In genomic region chr5:154714271-154714986, GRCh38 we compare ENCODE assay signal across 9 cellular contexts. TPM values are rescaled to one million over a fixed set of nuclear protein-coding genes. Genes with fewer than 3 reads are reported as not detected.
DNase-seq lines count a peak whose midpoint lies in the region; ATAC-seq and TF ChIP-seq lines count a peak whose summit lies in the region.
"Had no signal": no experiment of that assay in that cellular context is flagged by ENCODE, and none has a peak within 500 bp of the region (broad histone marks: within the 10 kb centered on the region; RNA-seq: fewer than 3 reads in every experiment).

No MANE protein-coding gene starts in this region.

- ATAC-seq in activated CD4-positive, CD25-positive, alpha-beta regulatory T cell treated with anti-CD3 and anti-CD28 coated beads, Interleukin-2, amount 50 U/mL, for 24 hours, result peak; percentile 51 to 60
- ATAC-seq in HG02588 (IDR thresholded peaks at IDR 0.05; ENCODE audit: unreplicated experiment), result peak; percentile 73

- TF ChIP-seq CTCF in epithelial cell of esophagus (IDR thresholded peaks at IDR 0.05; ENCODE audit: insufficient read depth, low read depth, low read length, missing control alignments) (no peak), spleen (IDR thresholded peaks at IDR 0.05 in 8 of 11, conservative IDR thresholded peaks at IDR 0.05 in 3 of 11) (no peak), WERI-Rb-1 (IDR thresholded peaks at IDR 0.05; ENCODE audit: low read depth, low read length) (no peak)

- 25 to 39% (median 27%) methylated on average over 10 of the region's 10 CpGs for WGBS in spleen, 5 donors

- peaks cover 0 to 36% (median 13%) of the 10 kb centered on the region in 6 donors for H3K4me1 ChIP-seq in spleen

- no peak overlapping the region for H3K4me3 ChIP-seq in epithelial cell of esophagus (ENCODE audit: low read length)
- peak overlapping the region in 3 of 8 donors; percentile 1 to 47 (median 8) for H3K4me3 ChIP-seq in spleen
- no peak overlapping the region for H3K4me3 ChIP-seq in WERI-Rb-1 (ENCODE audit: low read depth, low read length)
- H3K4me3 ChIP-seq: BLaER1 treated with 17β-estradiol and CSF1 and Interleukin-3, amounts not matched to agents 10 nM and 100 nM had no signal

- peak overlapping the region in 7 of 8 donors; percentile 2 to 85 (median 61) for H3K27ac ChIP-seq in spleen
- H3K27ac ChIP-seq in WERI-Rb-1, result no peak overlapping the region
- H3K27ac ChIP-seq: BLaER1 treated with 17β-estradiol and CSF1 and Interleukin-3, amounts not matched to agents 10 nM and 100 nM had no signal

- intact Hi-C loops in spleen (cut with DNase I; ENCODE audit: low total_unique reads), result no loop called here

- no peaks in the 10 kb centered on the region for H3K27me3 ChIP-seq in spleen (replicated peaks in 1 of 7)
- no peaks in the 10 kb centered on the region for H3K27me3 ChIP-seq in WERI-Rb-1 (ENCODE audit: insufficient read depth, low read depth, severe bottlenecking)
- H3K27me3 ChIP-seq: BLaER1 treated with 17β-estradiol and CSF1 and Interleukin-3, amounts not matched to agents 10 nM and 100 nM had no signal

- H3K9me3 ChIP-seq in spleen (no peaks in the 10 kb centered on the region), WERI-Rb-1 (ENCODE audit: severe bottlenecking) (no peaks in the 10 kb centered on the region)
- H3K9me3 ChIP-seq: BLaER1 treated with 17β-estradiol and CSF1 and Interleukin-3, amounts not matched to agents 10 nM and 100 nM had no signal

- no peak for DNase-seq in activated CD4-positive, CD25-positive, alpha-beta regulatory T cell (lab: John Stamatoyannopoulos, UW)
- DNase-seq in NCI-H69 (lab: John Stamatoyannopoulos, UW), result peak; percentile 53
- peak; percentile 14 for DNase-seq in epithelial cell of esophagus (ENCODE audit: low read depth)
- no peak for DNase-seq in spleen
- no peak for DNase-seq in WERI-Rb-1
- no peak for DNase-seq in stimulated activated CD4-positive, alpha-beta T cell treated with anti-CD3 and anti-CD28 coated beads, Interleukin-4, amount 100 ng/mL, for 24 hours

- no peaks in the 10 kb centered on the region for H3K36me3 ChIP-seq in spleen
- no peaks in the 10 kb centered on the region for H3K36me3 ChIP-seq in WERI-Rb-1
- H3K36me3 ChIP-seq: BLaER1 treated with 17β-estradiol and CSF1 and Interleukin-3, amounts not matched to agents 10 nM and 100 nM had no signal

- TF ChIP-seq POLR2A in spleen (IDR thresholded peaks at IDR 0.05), result no peak

RNA-seq across cellular contexts. Expression of gene LARP1, which starts 40.7 kb away (rescaled TPM):
- 100 to 1,000 TPM; 111 to 168 (median 142) TPM for total RNA-seq in spleen
- 10 to 100 TPM; 13.8 to 32.2 (median 15.3) TPM for polyA plus RNA-seq in spleen

Comparison
In these comparisons a context has a peak if more than half of its experiments do, and no peak if none do; other contexts are left out.
1. DNase-seq: peak in NCI-H69 (single experiment) and epithelial cell of esophagus (single experiment); none in activated CD4-positive, CD25-positive, alpha-beta regulatory T cell (0 of 4), spleen (single experiment), WERI-Rb-1 (single experiment) and stimulated activated CD4-positive, alpha-beta T cell treated with anti-CD3 and anti-CD28 coated beads, Interleukin-4, amount 100 ng/mL, for 24 hours (single experiment).